8 cellular contexts compared by ENCODE assay signal in the genomic region with DNA sequence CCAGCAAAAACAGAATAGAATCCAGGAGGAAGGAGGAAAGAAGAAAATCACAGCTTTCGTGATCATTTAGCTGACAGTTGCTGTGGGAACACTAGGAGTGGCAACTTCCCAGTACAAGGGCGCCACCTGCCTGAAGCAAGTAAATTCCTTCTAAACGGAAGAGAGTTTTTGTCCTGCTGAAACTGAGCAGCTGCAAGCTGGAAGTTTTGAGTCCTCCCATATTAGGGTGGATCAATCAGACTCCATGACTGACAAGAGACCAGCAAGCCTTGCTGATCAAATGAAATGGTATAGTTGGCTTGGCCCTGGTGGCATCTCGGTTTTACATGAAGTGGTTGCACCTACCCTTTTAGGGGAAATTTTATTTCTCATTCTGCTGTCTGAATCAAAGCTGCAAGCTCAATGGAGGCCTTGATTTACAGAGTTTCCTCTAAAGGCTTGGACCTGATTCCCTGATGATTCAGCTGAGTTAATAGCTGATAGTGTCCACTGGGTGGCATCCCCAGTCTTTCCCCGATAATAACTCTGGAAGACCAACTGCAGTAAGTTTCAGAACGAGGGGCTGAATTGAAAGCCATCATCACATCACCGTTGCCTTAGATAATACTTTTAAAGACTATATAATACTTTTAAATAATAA.
A peak's percentile ranks its signal among the peaks of the same experiment; 100 is the strongest.
DNase-seq lines count a peak whose midpoint lies in the region; ATAC-seq and TF ChIP-seq lines count a peak whose summit lies in the region.

No MANE protein-coding gene starts in this region.

- no peaks in the 10 kb centered on the region for H3K36me3 Mint-ChIP-seq in Caco-2 (ENCODE audit: insufficient read depth, unreplicated experiment)

- peak; percentile 77 for DNase-seq in Caco-2
- DNase-seq in NB4 (ENCODE audit: low read depth), result peak; percentile 71
- DNase-seq in SJSA1 (ENCODE audit: low read depth in 1 of 2, low spot score in 2 of 2), result peak; percentile 46 to 69
- no peak for DNase-seq in epithelial cell of proximal tubule (ENCODE audit: low read depth)
- no peak for DNase-seq in vagina (ENCODE audit: extremely low spot score in 2 of 2)
- no peak for DNase-seq in cortex of kidney (lab: John Stamatoyannopoulos, UW)

- no TSS peak for BruUV-seq in Caco-2 (replicated peaks; lab: Mats Ljungman, UMichigan)

- H3K27me3 ChIP-seq in Caco-2 (replicated peaks; ENCODE audit: control insufficient read depth, insufficient read depth, low read length) (no peaks in the 10 kb centered on the region), SJSA1 (replicated peaks) (no peaks in the 10 kb centered on the region), vagina (no peaks in the 10 kb centered on the region)

- H3K36me3 ChIP-seq in Caco-2 (ENCODE audit: control insufficient read depth, insufficient read depth, low read length) (no peaks in the 10 kb centered on the region), SJSA1 (no peaks in the 10 kb centered on the region), mesodermal cell (ENCODE audit: control insufficient read depth, insufficient read depth, low read length) (no peaks in the 10 kb centered on the region), vagina (no peaks in the 10 kb centered on the region)

- H3K9me3 ChIP-seq in Caco-2 (no peaks in the 10 kb centered on the region), SJSA1 (replicated peaks) (no peaks in the 10 kb centered on the region), mesodermal cell (ENCODE audit: control insufficient read depth, low read length) (no peaks in the 10 kb centered on the region), vagina (no peaks in the 10 kb centered on the region)

- peak; percentile 77 to 79 for TF ChIP-seq CTCF in Caco-2 (IDR thresholded peaks at IDR 0.05; ENCODE audit: insufficient read depth in 1 of 2, low read depth in 1 of 2, low read length in 1 of 2, severe bottlenecking in 1 of 2, unreplicated experiment in 1 of 2)
- peak; percentile 72 for TF ChIP-seq CTCF in NB4 (IDR thresholded peaks at IDR 0.05; ENCODE audit: low read depth, low read length)
- TF ChIP-seq CTCF in epithelial cell of proximal tubule (conservative IDR thresholded peaks at IDR 0.05; ENCODE audit: low read depth, low read length), result peak; percentile 86
- peak; percentile 40 to 84 (median 55) for TF ChIP-seq CTCF in vagina (IDR thresholded peaks at IDR 0.05)

- no peak overlapping the region for H3K4me3 ChIP-seq in Caco-2 (ENCODE audit: low read depth, low read length)
- no peak overlapping the region for H3K4me3 ChIP-seq in NB4 (ENCODE audit: low read depth, low read length)
- H3K4me3 ChIP-seq in SJSA1, result no peak overlapping the region
- H3K4me3 ChIP-seq in epithelial cell of proximal tubule (ENCODE audit: low read depth, low read length), result no peak overlapping the region
- no peak overlapping the region for H3K4me3 ChIP-seq in mesodermal cell (ENCODE audit: extremely low read depth, insufficient read depth, low read length, poor library complexity, severe bottlenecking)
- no peak overlapping the region for H3K4me3 ChIP-seq in vagina

- H3K27ac ChIP-seq in SJSA1 (no peak overlapping the region), mesodermal cell (ENCODE audit: low read depth, low read length, severe bottlenecking) (peak overlapping the region; percentile 62), vagina (no peak overlapping the region)

- H3K4me3 Mint-ChIP-seq in Caco-2 (ENCODE audit: unreplicated experiment), result no peak overlapping the region

- H3K27ac Mint-ChIP-seq in Caco-2 (ENCODE audit: unreplicated experiment), result no peak overlapping the region

- H3K4me1 ChIP-seq in Caco-2 (peaks cover 11% of the 10 kb centered on the region), SJSA1 (replicated peaks) (no peaks in the 10 kb centered on the region), mesodermal cell (ENCODE audit: control insufficient read depth, insufficient read depth, low read length, poor library complexity, severe bottlenecking) (peaks cover 3% of the 10 kb centered on the region), vagina (no peaks in the 10 kb centered on the region)

- TF ChIP-seq POLR2A in NB4 (IDR thresholded peaks at IDR 0.05; ENCODE audit: extremely low read depth, insufficient read length), result no peak
- TF ChIP-seq POLR2A in vagina (IDR thresholded peaks at IDR 0.05), result no peak

- CTCF ChIA-PET in Caco-2 (lab: Charles Lee), result interaction anchor here (0.6 to 1.9 kb wide), 24 partner anchors 8 to 852 kb away, joined by 3 to 15 read pairs (median 4); partner anchors contain the start of gene SEMA3C

- peaks cover 26% of the 10 kb centered on the region for H3K4me1 Mint-ChIP-seq in Caco-2 (ENCODE audit: low read depth, unreplicated experiment)

- no peaks in the 10 kb centered on the region for H3K27me3 Mint-ChIP-seq in Caco-2 (ENCODE audit: insufficient read depth, unreplicated experiment)

- 30 to 34% methylated on average over 3 to 4 of the region's 7 CpGs for WGBS in mesodermal cell (ENCODE audit: insufficient coverage in 2 of 2), 2 experiments

- ATAC-seq in GM19324 (IDR thresholded peaks at IDR 0.05; ENCODE audit: low FRiP score, unreplicated experiment), result peak; percentile 65

- intact Hi-C loops in Caco-2 (cut with micrococcal nuclease; ENCODE audit: unreplicated experiment), result loop anchor here (1.0 kb wide), 3 partner anchors 550 to 1042 kb away; no protein-coding TSS in a partner anchor
- intact Hi-C loops in vagina (cut with DNase I), result no loop called here

- POLR2A ChIA-PET in Caco-2 (lab: Charles Lee), result no interaction called here

- no peaks in the 10 kb centered on the region for H3K9me3 Mint-ChIP-seq in Caco-2 (ENCODE audit: unreplicated experiment)

Comparison
In these comparisons a context has a peak if more than half of its experiments do, and no peak if none do; other contexts are left out.
1. DNase-seq: peak in Caco-2 (2 of 2), NB4 (single experiment) and SJSA1 (2 of 2); none in epithelial cell of proximal tubule (single experiment), vagina (0 of 2) and cortex of kidney (single experiment).
2. Peak in every context shown above with its lines, with median percentiles within 50 percentile points of each other: CTCF ChIP-seq.